In the genomic region with DNA sequence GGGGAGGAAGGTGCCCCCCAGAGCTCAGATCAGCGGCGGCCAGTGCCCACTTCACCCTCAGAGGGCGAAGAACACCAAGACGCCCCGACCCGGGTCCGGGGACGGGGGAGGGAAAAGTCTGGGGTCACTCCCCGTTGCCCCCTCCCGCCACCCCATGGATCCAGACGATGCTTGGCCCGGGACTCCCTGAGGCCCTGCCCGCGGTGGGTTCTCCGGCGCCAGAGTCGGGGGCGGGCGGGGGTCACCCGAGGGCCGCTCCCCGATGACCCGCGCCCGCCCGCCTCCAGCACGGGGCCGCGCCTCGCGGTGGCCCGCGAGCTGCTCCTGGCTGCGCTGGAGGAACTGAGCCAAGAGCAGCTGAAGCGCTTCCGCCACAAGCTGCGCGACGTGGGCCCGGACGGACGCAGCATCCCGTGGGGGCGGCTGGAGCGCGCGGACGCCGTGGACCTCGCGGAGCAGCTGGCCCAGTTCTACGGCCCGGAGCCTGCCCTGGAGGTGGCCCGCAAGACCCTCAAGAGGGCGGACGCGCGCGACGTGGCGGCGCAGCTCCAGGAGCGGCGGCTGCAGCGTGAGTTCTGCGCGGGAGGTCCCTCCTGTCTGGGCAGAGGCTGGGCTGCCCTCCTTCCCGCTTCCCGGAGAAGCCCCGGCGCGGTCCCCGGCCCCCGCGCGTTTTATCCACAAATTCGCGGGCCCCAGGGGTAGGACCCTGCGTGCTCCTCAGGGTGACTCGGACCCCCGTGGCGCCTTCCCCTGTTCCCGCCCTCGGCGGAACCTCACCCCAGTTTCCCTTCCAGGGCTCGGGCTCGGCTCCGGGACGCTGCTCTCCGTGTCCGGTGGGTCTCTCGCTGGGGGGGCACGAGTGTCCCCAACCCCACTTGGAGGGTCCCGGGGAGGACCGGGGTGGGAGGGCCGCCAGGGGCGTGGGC, we compare ENCODE assay signal across 1 cellular context.
TF ChIP-seq lines count a peak whose summit lies in the region.

No MANE protein-coding gene starts in this region.

TF ChIP-seq in HepG2, 621 proteins besides CTCF, POLR2A, EP300 and RAD21:
- no peak for TF ChIP-seq TOE1 (CRISPR knock-in tag; IDR thresholded peaks at IDR 0.05)
- TF ChIP-seq, protein P1, sequence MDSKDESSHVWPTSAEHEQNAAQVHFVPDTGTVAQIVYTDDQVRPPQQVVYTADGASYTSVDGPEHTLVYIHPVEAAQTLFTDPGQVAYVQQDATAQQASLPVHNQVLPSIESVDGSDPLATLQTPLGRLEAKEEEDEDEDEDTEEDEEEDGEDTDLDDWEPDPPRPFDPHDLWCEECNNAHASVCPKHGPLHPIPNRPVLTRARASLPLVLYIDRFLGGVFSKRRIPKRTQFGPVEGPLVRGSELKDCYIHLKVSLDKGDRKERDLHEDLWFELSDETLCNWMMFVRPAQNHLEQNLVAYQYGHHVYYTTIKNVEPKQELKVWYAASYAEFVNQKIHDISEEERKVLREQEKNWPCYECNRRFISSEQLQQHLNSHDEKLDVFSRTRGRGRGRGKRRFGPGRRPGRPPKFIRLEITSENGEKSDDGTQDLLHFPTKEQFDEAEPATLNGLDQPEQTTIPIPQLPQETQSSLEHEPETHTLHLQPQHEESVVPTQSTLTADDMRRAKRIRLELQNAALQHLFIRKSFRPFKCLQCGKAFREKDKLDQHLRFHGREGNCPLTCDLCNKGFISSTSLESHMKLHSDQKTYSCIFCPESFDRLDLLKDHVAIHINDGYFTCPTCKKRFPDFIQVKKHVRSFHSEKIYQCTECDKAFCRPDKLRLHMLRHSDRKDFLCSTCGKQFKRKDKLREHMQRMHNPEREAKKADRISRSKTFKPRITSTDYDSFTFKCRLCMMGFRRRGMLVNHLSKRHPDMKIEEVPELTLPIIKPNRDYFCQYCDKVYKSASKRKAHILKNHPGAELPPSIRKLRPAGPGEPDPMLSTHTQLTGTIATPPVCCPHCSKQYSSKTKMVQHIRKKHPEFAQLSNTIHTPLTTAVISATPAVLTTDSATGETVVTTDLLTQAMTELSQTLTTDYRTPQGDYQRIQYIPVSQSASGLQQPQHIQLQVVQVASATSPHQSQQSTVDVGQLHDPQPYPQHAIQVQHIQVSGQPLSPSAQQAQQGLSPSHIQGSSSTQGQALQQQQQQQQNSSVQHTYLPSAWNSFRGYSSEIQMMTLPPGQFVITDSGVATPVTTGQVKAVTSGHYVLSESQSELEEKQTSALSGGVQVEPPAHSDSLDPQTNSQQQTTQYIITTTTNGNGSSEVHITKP (CRISPR knock-in tag; IDR thresholded peaks at IDR 0.05; ENCODE audit: low read depth), result no peak
- TF ChIP-seq, protein P2, sequence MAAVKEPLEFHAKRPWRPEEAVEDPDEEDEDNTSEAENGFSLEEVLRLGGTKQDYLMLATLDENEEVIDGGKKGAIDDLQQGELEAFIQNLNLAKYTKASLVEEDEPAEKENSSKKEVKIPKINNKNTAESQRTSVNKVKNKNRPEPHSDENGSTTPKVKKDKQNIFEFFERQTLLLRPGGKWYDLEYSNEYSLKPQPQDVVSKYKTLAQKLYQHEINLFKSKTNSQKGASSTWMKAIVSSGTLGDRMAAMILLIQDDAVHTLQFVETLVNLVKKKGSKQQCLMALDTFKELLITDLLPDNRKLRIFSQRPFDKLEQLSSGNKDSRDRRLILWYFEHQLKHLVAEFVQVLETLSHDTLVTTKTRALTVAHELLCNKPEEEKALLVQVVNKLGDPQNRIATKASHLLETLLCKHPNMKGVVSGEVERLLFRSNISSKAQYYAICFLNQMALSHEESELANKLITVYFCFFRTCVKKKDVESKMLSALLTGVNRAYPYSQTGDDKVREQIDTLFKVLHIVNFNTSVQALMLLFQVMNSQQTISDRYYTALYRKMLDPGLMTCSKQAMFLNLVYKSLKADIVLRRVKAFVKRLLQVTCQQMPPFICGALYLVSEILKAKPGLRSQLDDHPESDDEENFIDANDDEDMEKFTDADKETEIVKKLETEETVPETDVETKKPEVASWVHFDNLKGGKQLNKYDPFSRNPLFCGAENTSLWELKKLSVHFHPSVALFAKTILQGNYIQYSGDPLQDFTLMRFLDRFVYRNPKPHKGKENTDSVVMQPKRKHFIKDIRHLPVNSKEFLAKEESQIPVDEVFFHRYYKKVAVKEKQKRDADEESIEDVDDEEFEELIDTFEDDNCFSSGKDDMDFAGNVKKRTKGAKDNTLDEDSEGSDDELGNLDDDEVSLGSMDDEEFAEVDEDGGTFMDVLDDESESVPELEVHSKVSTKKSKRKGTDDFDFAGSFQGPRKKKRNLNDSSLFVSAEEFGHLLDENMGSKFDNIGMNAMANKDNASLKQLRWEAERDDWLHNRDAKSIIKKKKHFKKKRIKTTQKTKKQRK (IDR thresholded peaks at IDR 0.05; ENCODE audit: low read length), result no peak
- no peak for TF ChIP-seq HMGA1 (CRISPR knock-in tag; conservative IDR thresholded peaks at IDR 0.05)
- TF ChIP-seq THYN1 (CRISPR knock-in tag; IDR thresholded peaks at IDR 0.05; ENCODE audit: borderline replicate concordance, low read depth), result no peak
- TF ChIP-seq ZNF460 (CRISPR knock-in tag; IDR thresholded peaks at IDR 0.05; ENCODE audit: borderline replicate concordance), result no peak
- no peak for TF ChIP-seq ZMAT3 (CRISPR knock-in tag; conservative IDR thresholded peaks at IDR 0.05)
- TF ChIP-seq, protein P3, sequence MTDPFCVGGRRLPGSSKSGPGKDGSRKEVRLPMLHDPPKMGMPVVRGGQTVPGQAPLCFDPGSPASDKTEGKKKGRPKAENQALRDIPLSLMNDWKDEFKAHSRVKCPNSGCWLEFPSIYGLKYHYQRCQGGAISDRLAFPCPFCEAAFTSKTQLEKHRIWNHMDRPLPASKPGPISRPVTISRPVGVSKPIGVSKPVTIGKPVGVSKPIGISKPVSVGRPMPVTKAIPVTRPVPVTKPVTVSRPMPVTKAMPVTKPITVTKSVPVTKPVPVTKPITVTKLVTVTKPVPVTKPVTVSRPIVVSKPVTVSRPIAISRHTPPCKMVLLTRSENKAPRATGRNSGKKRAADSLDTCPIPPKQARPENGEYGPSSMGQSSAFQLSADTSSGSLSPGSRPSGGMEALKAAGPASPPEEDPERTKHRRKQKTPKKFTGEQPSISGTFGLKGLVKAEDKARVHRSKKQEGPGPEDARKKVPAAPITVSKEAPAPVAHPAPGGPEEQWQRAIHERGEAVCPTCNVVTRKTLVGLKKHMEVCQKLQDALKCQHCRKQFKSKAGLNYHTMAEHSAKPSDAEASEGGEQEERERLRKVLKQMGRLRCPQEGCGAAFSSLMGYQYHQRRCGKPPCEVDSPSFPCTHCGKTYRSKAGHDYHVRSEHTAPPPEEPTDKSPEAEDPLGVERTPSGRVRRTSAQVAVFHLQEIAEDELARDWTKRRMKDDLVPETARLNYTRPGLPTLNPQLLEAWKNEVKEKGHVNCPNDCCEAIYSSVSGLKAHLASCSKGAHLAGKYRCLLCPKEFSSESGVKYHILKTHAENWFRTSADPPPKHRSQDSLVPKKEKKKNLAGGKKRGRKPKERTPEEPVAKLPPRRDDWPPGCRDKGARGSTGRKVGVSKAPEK (CRISPR knock-in tag; IDR thresholded peaks at IDR 0.05; ENCODE audit: borderline replicate concordance), result no peak
- TF ChIP-seq ZNF781 (CRISPR knock-in tag; IDR thresholded peaks at IDR 0.05; ENCODE audit: borderline replicate concordance, not compliant biosample characterization), result no peak
- TF ChIP-seq MBD4 (IDR thresholded peaks at IDR 0.05; ENCODE audit: borderline replicate concordance, low read length), result no peak
- TF ChIP-seq, protein P4, sequence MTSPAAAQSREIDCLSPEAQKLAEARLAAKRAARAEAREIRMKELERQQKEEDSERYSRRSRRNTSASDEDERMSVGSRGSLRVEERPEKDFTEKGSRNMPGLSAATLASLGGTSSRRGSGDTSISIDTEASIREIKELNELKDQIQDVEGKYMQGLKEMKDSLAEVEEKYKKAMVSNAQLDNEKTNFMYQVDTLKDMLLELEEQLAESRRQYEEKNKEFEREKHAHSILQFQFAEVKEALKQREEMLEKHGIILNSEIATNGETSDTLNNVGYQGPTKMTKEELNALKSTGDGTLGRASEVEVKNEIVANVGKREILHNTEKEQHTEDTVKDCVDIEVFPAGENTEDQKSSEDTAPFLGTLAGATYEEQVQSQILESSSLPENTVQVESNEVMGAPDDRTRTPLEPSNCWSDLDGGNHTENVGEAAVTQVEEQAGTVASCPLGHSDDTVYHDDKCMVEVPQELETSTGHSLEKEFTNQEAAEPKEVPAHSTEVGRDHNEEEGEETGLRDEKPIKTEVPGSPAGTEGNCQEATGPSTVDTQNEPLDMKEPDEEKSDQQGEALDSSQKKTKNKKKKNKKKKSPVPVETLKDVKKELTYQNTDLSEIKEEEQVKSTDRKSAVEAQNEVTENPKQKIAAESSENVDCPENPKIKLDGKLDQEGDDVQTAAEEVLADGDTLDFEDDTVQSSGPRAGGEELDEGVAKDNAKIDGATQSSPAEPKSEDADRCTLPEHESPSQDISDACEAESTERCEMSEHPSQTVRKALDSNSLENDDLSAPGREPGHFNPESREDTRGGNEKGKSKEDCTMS (CRISPR knock-in tag; conservative IDR thresholded peaks at IDR 0.05), result no peak
- TF ChIP-seq, protein P5, sequence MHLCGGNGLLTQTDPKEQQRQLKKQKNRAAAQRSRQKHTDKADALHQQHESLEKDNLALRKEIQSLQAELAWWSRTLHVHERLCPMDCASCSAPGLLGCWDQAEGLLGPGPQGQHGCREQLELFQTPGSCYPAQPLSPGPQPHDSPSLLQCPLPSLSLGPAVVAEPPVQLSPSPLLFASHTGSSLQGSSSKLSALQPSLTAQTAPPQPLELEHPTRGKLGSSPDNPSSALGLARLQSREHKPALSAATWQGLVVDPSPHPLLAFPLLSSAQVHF (CRISPR knock-in tag; IDR thresholded peaks at IDR 0.05), result no peak
- no peak for TF ChIP-seq ZNF605 (CRISPR knock-in tag; IDR thresholded peaks at IDR 0.05)
- no peak for TF ChIP-seq CHD2 (IDR thresholded peaks at IDR 0.05; ENCODE audit: low read depth, low read length)
- TF ChIP-seq NR2F1 (CRISPR knock-in tag; IDR thresholded peaks at IDR 0.05), result no peak
